ENCODE assay signal across 1 cellular context in the genomic region with DNA sequence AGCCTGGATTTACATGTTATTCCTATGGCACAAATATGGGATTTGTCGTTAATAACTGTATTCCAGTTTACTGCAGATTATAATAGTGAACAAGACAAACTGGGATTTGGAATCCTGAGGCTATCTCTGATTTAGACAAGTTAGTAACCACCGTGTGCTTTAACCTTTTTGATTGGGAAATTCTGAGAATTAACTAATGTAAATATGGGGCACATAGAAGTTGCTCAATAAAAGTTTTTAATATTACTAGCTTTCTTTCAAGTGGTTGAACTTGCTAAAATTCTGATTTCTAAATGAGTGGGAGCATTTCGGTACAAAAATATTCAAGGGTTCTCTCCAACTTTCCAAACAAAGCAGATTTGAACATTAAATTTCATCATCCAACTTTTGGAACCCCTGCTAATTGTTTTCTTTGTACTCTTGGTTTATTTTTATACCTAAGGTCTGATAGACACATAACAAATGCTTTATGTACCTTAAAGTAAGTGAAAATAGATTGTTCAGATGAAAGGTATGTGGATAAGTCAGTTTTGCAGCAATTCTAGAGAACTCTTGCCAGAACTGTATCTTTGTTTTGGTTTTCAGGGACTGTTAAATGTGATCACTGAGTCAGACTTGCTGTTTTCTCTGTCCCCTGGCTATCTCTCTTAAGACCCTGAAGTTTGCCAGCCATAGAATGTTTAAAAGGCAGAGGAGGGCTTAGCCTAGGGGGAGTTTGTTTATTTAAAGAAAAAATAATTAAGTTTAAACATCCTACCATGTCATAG.
TF ChIP-seq lines count a peak whose summit lies in the region.

No MANE protein-coding gene starts in this region.

TF ChIP-seq in HEK293, 187 proteins besides CTCF, POLR2A, EP300 and RAD21 (continued from another document):
- TF ChIP-seq, protein P1, sequence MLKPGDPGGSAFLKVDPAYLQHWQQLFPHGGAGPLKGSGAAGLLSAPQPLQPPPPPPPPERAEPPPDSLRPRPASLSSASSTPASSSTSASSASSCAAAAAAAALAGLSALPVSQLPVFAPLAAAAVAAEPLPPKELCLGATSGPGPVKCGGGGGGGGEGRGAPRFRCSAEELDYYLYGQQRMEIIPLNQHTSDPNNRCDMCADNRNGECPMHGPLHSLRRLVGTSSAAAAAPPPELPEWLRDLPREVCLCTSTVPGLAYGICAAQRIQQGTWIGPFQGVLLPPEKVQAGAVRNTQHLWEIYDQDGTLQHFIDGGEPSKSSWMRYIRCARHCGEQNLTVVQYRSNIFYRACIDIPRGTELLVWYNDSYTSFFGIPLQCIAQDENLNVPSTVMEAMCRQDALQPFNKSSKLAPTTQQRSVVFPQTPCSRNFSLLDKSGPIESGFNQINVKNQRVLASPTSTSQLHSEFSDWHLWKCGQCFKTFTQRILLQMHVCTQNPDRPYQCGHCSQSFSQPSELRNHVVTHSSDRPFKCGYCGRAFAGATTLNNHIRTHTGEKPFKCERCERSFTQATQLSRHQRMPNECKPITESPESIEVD (tag by site-specific recombination; IDR thresholded peaks at IDR 0.05) = peak; percentile 57
- TF ChIP-seq, protein P2, sequence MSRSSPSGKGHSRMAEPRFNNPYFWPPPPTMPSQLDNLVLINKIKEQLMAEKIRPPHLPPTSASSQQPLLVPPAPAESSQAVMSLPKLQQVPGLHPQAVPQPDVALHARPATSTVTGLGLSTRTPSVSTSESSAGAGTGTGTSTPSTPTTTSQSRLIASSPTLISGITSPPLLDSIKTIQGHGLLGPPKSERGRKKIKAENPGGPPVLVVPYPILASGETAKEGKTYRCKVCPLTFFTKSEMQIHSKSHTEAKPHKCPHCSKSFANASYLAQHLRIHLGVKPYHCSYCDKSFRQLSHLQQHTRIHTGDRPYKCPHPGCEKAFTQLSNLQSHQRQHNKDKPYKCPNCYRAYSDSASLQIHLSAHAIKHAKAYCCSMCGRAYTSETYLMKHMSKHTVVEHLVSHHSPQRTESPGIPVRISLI (tag by site-specific recombination; IDR thresholded peaks at IDR 0.05) = peak; percentile 5; the same call in 1 of the 2 replicates
- TF ChIP-seq ZNF791 (tag by site-specific recombination; IDR thresholded peaks at IDR 0.05) (no peak), ZNF266 (tag by site-specific recombination; IDR thresholded peaks at IDR 0.05; ENCODE audit: low read depth) (no peak), ZNF664 (tag by site-specific recombination; IDR thresholded peaks at IDR 0.05) (peak; percentile 62), FEZF1 (tag by site-specific recombination; IDR thresholded peaks at IDR 0.05) (0 out of 2 replicates have a peak, but pooled peaks have one; percentile 24)
- TF ChIP-seq, protein P3, sequence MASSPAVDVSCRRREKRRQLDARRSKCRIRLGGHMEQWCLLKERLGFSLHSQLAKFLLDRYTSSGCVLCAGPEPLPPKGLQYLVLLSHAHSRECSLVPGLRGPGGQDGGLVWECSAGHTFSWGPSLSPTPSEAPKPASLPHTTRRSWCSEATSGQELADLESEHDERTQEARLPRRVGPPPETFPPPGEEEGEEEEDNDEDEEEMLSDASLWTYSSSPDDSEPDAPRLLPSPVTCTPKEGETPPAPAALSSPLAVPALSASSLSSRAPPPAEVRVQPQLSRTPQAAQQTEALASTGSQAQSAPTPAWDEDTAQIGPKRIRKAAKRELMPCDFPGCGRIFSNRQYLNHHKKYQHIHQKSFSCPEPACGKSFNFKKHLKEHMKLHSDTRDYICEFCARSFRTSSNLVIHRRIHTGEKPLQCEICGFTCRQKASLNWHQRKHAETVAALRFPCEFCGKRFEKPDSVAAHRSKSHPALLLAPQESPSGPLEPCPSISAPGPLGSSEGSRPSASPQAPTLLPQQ (tag by site-specific recombination; IDR thresholded peaks at IDR 0.05) = no peak
- TF ChIP-seq, protein P4, sequence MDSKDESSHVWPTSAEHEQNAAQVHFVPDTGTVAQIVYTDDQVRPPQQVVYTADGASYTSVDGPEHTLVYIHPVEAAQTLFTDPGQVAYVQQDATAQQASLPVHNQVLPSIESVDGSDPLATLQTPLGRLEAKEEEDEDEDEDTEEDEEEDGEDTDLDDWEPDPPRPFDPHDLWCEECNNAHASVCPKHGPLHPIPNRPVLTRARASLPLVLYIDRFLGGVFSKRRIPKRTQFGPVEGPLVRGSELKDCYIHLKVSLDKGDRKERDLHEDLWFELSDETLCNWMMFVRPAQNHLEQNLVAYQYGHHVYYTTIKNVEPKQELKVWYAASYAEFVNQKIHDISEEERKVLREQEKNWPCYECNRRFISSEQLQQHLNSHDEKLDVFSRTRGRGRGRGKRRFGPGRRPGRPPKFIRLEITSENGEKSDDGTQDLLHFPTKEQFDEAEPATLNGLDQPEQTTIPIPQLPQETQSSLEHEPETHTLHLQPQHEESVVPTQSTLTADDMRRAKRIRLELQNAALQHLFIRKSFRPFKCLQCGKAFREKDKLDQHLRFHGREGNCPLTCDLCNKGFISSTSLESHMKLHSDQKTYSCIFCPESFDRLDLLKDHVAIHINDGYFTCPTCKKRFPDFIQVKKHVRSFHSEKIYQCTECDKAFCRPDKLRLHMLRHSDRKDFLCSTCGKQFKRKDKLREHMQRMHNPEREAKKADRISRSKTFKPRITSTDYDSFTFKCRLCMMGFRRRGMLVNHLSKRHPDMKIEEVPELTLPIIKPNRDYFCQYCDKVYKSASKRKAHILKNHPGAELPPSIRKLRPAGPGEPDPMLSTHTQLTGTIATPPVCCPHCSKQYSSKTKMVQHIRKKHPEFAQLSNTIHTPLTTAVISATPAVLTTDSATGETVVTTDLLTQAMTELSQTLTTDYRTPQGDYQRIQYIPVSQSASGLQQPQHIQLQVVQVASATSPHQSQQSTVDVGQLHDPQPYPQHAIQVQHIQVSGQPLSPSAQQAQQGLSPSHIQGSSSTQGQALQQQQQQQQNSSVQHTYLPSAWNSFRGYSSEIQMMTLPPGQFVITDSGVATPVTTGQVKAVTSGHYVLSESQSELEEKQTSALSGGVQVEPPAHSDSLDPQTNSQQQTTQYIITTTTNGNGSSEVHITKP (tag by site-specific recombination; IDR thresholded peaks at IDR 0.05) = no peak
